Comparison of ENCODE assay signal across 28 cellular contexts in genomic region chr16:86810062-86810461, GRCh38.
"Had no signal": no experiment of that assay in that cellular context is flagged by ENCODE, and none has a peak within 500 bp of the region (broad histone marks: within the 10 kb centered on the region; RNA-seq: fewer than 3 reads in every experiment).

No MANE protein-coding gene starts in this region.

- H3K36me3 ChIP-seq: left lung, lower lobe of right lung, neural progenitor cell, neutrophil, ovary, right atrium auricular region, right lobe of liver, suprapubic skin, thoracic aorta, tibial artery, upper lobe of right lung, uterus had no signal

- H3K4me1 ChIP-seq: left lung, lower lobe of right lung, right lobe of liver, suprapubic skin, upper lobe of right lung, uterus had no signal

- DNase-seq: hypothalamus; immature natural killer cell; kidney; left colon; left lung; lower lobe of right lung; mesenchymal stem cell; naive B cell; natural killer cell; occipital lobe; ovary; right lobe of liver; stimulated activated CD4-positive, alpha-beta T cell treated with anti-CD3 and anti-CD28 coated beads, Interleukin-12 subunit alpha, Interleukin-12 subunit beta, amount 100 ng/mL, for 4 hours; stimulated activated CD4-positive, alpha-beta T cell treated with anti-CD3 and anti-CD28 coated beads, Interleukin-15, amount 100 ng/mL, for 24 hours; stimulated activated CD4-positive, alpha-beta T cell treated with anti-CD3 and anti-CD28 coated beads, Interleukin-2, amount 100 ng/mL, for 24 hours; stimulated activated CD4-positive, alpha-beta T cell treated with anti-CD3 and anti-CD28 coated beads, Interleukin-4, amount 100 ng/mL, for 1 hour; stimulated activated naive CD4-positive, alpha-beta T cell; tibial artery; trophoblast cell; upper lobe of right lung; uterus had no signal

- H3K4me3 ChIP-seq: left lung, lower lobe of right lung, neural progenitor cell, ovary, right atrium auricular region, right lobe of liver, skin epidermis, suprapubic skin, thoracic aorta, tibial artery, upper lobe of right lung, uterus had no signal

- FAIRE-seq: islet of Langerhans, kidney had no signal

- H3K4me2 ChIP-seq: neural progenitor cell had no signal

- H3K27ac ChIP-seq: left lung, lower lobe of right lung, neural progenitor cell, neutrophil, ovary, right atrium auricular region, right lobe of liver, skin epidermis, suprapubic skin, thoracic aorta, tibial artery, upper lobe of right lung, uterus had no signal

- H3K9ac ChIP-seq: neural progenitor cell had no signal

- H3K27me3 ChIP-seq: neural progenitor cell, ovary, right atrium auricular region, right lobe of liver had no signal

- ATAC-seq: left colon, left lung, lower lobe of right lung, natural killer cell, right lobe of liver, upper lobe of right lung had no signal

- H3K9me3 ChIP-seq: left lung, lower lobe of right lung, neutrophil, ovary, right atrium auricular region, right lobe of liver, suprapubic skin, thoracic aorta, tibial artery, upper lobe of right lung, uterus had no signal

- H2AFZ ChIP-seq: neural progenitor cell had no signal
